Comparison of ENCODE assay signal across 1 cellular context in the genomic region with DNA sequence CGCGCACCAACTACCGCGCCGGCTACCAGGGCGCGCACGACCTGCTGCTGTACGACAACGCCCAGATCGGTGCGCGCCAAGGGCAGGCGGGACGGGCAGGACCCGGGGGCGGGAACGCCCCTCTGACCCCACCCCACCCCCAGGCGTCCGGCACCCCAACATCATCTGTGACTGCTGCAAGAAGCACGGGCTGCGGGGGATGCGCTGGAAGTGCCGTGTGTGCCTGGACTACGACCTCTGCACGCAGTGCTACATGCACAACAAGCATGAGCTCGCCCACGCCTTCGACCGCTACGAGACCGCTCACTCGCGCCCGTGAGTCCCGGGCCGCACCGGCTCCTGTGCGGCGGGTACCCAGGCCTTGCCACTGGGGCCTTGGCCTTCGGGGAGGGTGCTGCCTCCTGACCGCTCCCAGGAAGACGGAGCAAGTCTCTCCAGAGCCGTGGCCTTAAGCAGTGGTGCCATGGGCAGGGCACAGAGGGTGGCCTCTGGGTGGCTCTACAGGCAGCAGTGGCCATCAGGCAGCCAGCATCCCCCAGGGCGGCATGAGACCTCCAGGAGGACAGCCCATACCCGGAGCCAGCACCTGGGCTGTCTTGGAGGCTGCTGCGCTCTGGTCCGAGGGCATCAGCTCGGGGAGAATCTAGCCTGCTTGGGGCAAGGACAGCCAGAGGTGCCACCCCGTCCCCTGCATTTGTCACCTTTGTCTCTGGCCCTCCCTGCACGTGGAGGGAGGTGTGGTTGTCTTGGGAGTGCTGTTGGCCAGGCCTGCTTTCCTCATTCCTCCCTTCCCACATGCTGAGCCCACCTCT.
TF ChIP-seq lines count a peak whose summit lies in the region.

No MANE protein-coding gene starts in this region.

TF ChIP-seq in HepG2, 621 proteins besides CTCF, POLR2A, EP300 and RAD21:
- TF ChIP-seq ZNF891 (CRISPR knock-in tag; IDR thresholded peaks at IDR 0.05) (no peak), ZBTB38 (CRISPR knock-in tag; IDR thresholded peaks at IDR 0.05) (0 out of 2 replicates have a peak, but pooled peaks have one; percentile 19), NCOA1 (CRISPR knock-in tag; IDR thresholded peaks at IDR 0.05) (no peak)
- TF ChIP-seq, protein P1, sequence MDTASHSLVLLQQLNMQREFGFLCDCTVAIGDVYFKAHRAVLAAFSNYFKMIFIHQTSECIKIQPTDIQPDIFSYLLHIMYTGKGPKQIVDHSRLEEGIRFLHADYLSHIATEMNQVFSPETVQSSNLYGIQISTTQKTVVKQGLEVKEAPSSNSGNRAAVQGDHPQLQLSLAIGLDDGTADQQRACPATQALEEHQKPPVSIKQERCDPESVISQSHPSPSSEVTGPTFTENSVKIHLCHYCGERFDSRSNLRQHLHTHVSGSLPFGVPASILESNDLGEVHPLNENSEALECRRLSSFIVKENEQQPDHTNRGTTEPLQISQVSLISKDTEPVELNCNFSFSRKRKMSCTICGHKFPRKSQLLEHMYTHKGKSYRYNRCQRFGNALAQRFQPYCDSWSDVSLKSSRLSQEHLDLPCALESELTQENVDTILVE (CRISPR knock-in tag; IDR thresholded peaks at IDR 0.05), result no peak
